ENCODE assay signal across 1 cellular context in genomic region chr1:232630894-232631195, GRCh38.
TF ChIP-seq lines count a peak whose summit lies in the region.

No MANE protein-coding gene starts in this region.

TF ChIP-seq in HEK293, 187 proteins besides CTCF, POLR2A, EP300 and RAD21 (continued from another document):
- TF ChIP-seq ZBTB10 (tag by site-specific recombination; IDR thresholded peaks at IDR 0.05), result 0 out of 2 replicates have a peak, but pooled peaks have one; percentile 8
- no peak for TF ChIP-seq ZBTB21 (tag by site-specific recombination; IDR thresholded peaks at IDR 0.05)
- TF ChIP-seq ZNF558 (tag by site-specific recombination; IDR thresholded peaks at IDR 0.05), result peak; percentile 20; the same call in 1 of the 2 replicates
- 0 out of 2 replicates have a peak, but pooled peaks have one; percentile 1 for TF ChIP-seq MZF1 (tag by site-specific recombination; IDR thresholded peaks at IDR 0.05; ENCODE audit: borderline replicate concordance)
- TF ChIP-seq ZNF596 (tag by site-specific recombination; IDR thresholded peaks at IDR 0.05), result no peak
- 0 out of 2 replicates have a peak, but pooled peaks have one; percentile 2 for TF ChIP-seq ZNF660 (tag by site-specific recombination; IDR thresholded peaks at IDR 0.05)
- no peak for TF ChIP-seq ZNF510 (tag by site-specific recombination; IDR thresholded peaks at IDR 0.05; ENCODE audit: insufficient replicate concordance)
- no peak for TF ChIP-seq TRIM28 (IDR thresholded peaks at IDR 0.05; ENCODE audit: borderline replicate concordance, low read length)
- peak; percentile 80 for TF ChIP-seq ZNF335 (tag by site-specific recombination; conservative IDR thresholded peaks at IDR 0.05)
- TF ChIP-seq HOXC10 (CRISPR knock-in tag; IDR thresholded peaks at IDR 0.05), result no peak
- TF ChIP-seq BCL11B (tag by site-specific recombination; IDR thresholded peaks at IDR 0.05; ENCODE audit: low read depth), result no peak
- TF ChIP-seq ZNF132 (tag by site-specific recombination; IDR thresholded peaks at IDR 0.05; ENCODE audit: borderline replicate concordance), result no peak
- no peak for TF ChIP-seq SETDB1 (IDR thresholded peaks at IDR 0.05; ENCODE audit: insufficient read length, low read length)
